1 cellular context compared by ENCODE assay signal in the genomic region with DNA sequence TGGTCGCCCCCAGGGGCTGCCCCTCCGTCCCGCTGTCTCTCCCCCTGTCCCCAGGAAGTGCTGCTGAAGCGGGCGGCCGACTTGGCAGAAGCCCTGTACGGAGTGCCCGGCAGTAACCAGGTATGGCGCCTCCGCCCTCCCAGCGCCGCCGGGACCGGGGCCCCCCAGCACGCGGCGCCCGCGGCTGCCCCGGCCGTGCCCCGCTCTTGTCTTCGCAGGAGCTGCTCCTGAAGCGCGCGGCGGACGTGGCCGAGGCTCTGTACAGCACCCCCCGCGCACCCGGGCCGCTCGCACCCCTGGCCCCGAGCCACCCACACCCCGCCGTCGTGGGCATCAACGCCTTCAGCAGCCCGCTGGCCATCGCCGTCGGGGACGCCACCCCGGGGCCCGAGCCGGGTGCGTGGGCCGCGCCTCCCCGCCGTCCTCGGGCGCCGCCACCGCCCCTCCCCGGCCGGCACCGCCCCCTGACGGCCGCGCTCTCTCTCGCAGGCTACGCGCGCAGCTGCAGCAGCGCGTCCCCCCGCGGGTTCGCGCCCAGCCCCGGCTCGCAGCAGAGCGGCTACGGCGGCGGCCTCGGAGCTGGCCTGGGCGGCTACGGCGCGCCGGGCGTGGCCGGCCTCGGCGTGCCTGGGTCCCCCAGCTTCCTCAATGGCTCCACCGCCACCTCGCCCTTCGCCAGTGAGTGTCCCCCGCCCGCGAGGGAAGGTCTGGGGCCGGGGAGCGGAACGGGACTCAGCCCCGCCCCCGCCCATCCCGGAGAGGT.
A peak's percentile ranks its signal among the peaks of the same experiment; 100 is the strongest.
TF ChIP-seq lines count a peak whose summit lies in the region.

No MANE protein-coding gene starts in this region.

TF ChIP-seq in HepG2, 621 proteins besides CTCF, POLR2A, EP300 and RAD21 (continued from another document and continues in another):
- peak; percentile 59; the same call in 1 of the 2 replicates for TF ChIP-seq ZFY (CRISPR knock-in tag; IDR thresholded peaks at IDR 0.05)
- no peak for TF ChIP-seq MED13 (CRISPR knock-in tag; IDR thresholded peaks at IDR 0.05)
- TF ChIP-seq SP2 (CRISPR knock-in tag; IDR thresholded peaks at IDR 0.05), result peak; percentile 39; the same call in 1 of the 2 replicates
- no peak for TF ChIP-seq MTA3 (CRISPR knock-in tag; IDR thresholded peaks at IDR 0.05)
- TF ChIP-seq GTF2F1 (IDR thresholded peaks at IDR 0.05; ENCODE audit: low read length), result no peak
- TF ChIP-seq SIX1 (CRISPR knock-in tag; IDR thresholded peaks at IDR 0.05; ENCODE audit: borderline replicate concordance), result no peak
- no peak for TF ChIP-seq ZBTB20 (CRISPR knock-in tag; IDR thresholded peaks at IDR 0.05; ENCODE audit: borderline replicate concordance, low read depth)
- TF ChIP-seq, protein P1, sequence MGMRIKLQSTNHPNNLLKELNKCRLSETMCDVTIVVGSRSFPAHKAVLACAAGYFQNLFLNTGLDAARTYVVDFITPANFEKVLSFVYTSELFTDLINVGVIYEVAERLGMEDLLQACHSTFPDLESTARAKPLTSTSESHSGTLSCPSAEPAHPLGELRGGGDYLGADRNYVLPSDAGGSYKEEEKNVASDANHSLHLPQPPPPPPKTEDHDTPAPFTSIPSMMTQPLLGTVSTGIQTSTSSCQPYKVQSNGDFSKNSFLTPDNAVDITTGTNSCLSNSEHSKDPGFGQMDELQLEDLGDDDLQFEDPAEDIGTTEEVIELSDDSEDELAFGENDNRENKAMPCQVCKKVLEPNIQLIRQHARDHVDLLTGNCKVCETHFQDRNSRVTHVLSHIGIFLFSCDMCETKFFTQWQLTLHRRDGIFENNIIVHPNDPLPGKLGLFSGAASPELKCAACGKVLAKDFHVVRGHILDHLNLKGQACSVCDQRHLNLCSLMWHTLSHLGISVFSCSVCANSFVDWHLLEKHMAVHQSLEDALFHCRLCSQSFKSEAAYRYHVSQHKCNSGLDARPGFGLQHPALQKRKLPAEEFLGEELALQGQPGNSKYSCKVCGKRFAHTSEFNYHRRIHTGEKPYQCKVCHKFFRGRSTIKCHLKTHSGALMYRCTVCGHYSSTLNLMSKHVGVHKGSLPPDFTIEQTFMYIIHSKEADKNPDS (CRISPR knock-in tag; IDR thresholded peaks at IDR 0.05), result no peak
- TF ChIP-seq ZNF160 (CRISPR knock-in tag; IDR thresholded peaks at IDR 0.05), result no peak
- TF ChIP-seq ZNF256 (CRISPR knock-in tag; conservative IDR thresholded peaks at IDR 0.05), result no peak
- TF ChIP-seq ZNF776 (CRISPR knock-in tag; IDR thresholded peaks at IDR 0.05), result peak; percentile 18; the same call in 1 of the 2 replicates
- TF ChIP-seq CEBPG (CRISPR knock-in tag; IDR thresholded peaks at IDR 0.05), result no peak
- no peak for TF ChIP-seq ZNF781 (CRISPR knock-in tag; IDR thresholded peaks at IDR 0.05; ENCODE audit: borderline replicate concordance, not compliant biosample characterization)
- TF ChIP-seq, protein P2, sequence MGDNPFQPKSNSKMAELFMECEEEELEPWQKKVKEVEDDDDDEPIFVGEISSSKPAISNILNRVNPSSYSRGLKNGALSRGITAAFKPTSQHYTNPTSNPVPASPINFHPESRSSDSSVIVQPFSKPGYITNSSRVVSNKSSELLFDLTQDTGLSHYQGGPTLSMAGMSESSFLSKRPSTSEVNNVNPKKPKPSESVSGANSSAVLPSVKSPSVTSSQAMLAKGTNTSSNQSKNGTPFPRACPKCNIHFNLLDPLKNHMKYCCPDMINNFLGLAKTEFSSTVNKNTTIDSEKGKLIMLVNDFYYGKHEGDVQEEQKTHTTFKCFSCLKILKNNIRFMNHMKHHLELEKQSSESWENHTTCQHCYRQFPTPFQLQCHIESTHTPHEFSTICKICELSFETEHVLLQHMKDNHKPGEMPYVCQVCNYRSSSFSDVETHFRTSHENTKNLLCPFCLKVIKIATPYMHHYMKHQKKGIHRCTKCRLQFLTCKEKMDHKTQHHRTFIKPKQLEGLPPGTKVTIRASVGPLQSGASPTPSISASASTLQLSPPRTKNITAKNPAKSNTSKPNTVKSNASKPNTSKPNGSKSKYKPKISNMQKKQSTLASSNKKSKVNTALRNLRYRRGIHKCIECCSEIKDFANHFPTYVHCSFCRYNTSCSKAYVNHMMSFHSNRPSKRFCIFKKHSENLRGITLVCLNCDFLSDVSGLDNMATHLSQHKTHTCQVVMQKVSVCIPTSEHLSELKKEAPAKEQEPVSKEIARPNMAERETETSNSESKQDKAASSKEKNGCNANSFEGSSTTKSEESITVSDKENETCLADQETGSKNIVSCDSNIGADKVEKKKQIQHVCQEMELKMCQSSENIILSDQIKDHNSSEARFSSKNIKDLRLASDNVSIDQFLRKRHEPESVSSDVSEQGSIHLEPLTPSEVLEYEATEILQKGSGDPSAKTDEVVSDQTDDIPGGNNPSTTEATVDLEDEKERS (CRISPR knock-in tag; IDR thresholded peaks at IDR 0.05), result no peak
- TF ChIP-seq NFRKB (IDR thresholded peaks at IDR 0.05), result no peak
- TF ChIP-seq, protein P3, sequence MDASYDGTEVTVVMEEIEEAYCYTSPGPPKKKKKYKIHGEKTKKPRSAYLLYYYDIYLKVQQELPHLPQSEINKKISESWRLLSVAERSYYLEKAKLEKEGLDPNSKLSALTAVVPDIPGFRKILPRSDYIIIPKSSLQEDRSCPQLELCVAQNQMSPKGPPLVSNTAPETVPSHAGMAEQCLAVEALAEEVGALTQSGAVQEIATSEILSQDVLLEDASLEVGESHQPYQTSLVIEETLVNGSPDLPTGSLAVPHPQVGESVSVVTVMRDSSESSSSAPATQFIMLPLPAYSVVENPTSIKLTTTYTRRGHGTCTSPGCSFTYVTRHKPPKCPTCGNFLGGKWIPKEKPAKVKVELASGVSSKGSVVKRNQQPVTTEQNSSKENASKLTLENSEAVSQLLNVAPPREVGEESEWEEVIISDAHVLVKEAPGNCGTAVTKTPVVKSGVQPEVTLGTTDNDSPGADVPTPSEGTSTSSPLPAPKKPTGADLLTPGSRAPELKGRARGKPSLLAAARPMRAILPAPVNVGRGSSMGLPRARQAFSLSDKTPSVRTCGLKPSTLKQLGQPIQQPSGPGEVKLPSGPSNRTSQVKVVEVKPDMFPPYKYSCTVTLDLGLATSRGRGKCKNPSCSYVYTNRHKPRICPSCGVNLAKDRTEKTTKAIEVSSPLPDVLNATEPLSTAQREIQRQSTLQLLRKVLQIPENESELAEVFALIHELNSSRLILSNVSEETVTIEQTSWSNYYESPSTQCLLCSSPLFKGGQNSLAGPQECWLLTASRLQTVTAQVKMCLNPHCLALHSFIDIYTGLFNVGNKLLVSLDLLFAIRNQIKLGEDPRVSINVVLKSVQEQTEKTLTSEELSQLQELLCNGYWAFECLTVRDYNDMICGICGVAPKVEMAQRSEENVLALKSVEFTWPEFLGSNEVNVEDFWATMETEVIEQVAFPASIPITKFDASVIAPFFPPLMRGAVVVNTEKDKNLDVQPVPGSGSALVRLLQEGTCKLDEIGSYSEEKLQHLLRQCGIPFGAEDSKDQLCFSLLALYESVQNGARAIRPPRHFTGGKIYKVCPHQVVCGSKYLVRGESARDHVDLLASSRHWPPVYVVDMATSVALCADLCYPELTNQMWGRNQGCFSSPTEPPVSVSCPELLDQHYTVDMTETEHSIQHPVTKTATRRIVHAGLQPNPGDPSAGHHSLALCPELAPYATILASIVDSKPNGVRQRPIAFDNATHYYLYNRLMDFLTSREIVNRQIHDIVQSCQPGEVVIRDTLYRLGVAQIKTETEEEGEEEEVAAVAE (CRISPR knock-in tag; IDR thresholded peaks at IDR 0.05; ENCODE audit: borderline replicate concordance), result no peak
- peak; percentile 28; the same call in 1 of the 2 replicates for TF ChIP-seq ZC3H13 (CRISPR knock-in tag; IDR thresholded peaks at IDR 0.05)
- peak; percentile 65; the same call in 1 of the 2 replicates for TF ChIP-seq ZNF446 (CRISPR knock-in tag; IDR thresholded peaks at IDR 0.05)
- no peak; the same call in none of the 2 replicates for TF ChIP-seq SAP130 (CRISPR knock-in tag; IDR thresholded peaks at IDR 0.05; ENCODE audit: low read depth)
- TF ChIP-seq ZNF678 (CRISPR knock-in tag; IDR thresholded peaks at IDR 0.05), result peak; percentile 13; the same call in 1 of the 2 replicates
- TF ChIP-seq, protein P4, sequence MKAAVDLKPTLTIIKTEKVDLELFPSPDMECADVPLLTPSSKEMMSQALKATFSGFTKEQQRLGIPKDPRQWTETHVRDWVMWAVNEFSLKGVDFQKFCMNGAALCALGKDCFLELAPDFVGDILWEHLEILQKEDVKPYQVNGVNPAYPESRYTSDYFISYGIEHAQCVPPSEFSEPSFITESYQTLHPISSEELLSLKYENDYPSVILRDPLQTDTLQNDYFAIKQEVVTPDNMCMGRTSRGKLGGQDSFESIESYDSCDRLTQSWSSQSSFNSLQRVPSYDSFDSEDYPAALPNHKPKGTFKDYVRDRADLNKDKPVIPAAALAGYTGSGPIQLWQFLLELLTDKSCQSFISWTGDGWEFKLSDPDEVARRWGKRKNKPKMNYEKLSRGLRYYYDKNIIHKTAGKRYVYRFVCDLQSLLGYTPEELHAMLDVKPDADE (CRISPR knock-in tag; IDR thresholded peaks at IDR 0.05), result peak; percentile 75; the same call in 1 of the 2 replicates
- 0 out of 2 replicates have a peak, but pooled peaks have one; percentile 10 for TF ChIP-seq NRL (CRISPR knock-in tag; IDR thresholded peaks at IDR 0.05; ENCODE audit: borderline replicate concordance)
- TF ChIP-seq, protein P5, sequence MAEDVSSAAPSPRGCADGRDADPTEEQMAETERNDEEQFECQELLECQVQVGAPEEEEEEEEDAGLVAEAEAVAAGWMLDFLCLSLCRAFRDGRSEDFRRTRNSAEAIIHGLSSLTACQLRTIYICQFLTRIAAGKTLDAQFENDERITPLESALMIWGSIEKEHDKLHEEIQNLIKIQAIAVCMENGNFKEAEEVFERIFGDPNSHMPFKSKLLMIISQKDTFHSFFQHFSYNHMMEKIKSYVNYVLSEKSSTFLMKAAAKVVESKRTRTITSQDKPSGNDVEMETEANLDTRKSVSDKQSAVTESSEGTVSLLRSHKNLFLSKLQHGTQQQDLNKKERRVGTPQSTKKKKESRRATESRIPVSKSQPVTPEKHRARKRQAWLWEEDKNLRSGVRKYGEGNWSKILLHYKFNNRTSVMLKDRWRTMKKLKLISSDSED (CRISPR knock-in tag; IDR thresholded peaks at IDR 0.05), result 0 out of 2 replicates have a peak, but pooled peaks have one; percentile 46
- TF ChIP-seq ZBTB7B (CRISPR knock-in tag; IDR thresholded peaks at IDR 0.05), result 0 out of 2 replicates have a peak, but pooled peaks have one; percentile 7
- 0 out of 2 replicates have a peak, but pooled peaks have one; percentile 64 for TF ChIP-seq ZNF558 (CRISPR knock-in tag; IDR thresholded peaks at IDR 0.05; ENCODE audit: borderline replicate concordance)
- no peak for TF ChIP-seq HNRNPH1 (optimal IDR thresholded peaks at IDR 0.05; ENCODE audit: low read depth, low read length)
- TF ChIP-seq, protein P6, sequence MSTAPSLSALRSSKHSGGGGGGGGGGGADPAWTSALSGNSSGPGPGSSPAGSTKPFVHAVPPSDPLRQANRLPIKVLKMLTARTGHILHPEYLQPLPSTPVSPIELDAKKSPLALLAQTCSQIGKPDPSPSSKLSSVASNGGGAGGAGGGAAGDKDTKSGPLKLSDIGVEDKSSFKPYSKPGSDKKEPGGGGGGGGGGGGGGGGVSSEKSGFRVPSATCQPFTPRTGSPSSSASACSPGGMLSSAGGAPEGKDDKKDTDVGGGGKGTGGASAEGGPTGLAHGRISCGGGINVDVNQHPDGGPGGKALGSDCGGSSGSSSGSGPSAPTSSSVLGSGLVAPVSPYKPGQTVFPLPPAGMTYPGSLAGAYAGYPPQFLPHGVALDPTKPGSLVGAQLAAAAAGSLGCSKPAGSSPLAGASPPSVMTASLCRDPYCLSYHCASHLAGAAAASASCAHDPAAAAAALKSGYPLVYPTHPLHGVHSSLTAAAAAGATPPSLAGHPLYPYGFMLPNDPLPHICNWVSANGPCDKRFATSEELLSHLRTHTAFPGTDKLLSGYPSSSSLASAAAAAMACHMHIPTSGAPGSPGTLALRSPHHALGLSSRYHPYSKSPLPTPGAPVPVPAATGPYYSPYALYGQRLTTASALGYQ (CRISPR knock-in tag; IDR thresholded peaks at IDR 0.05), result no peak
- no peak for TF ChIP-seq SUZ12 (IDR thresholded peaks at IDR 0.05; ENCODE audit: low read depth, low read length)
- no peak for TF ChIP-seq DNMT1 (CRISPR knock-in tag; IDR thresholded peaks at IDR 0.05)
- peak; percentile 68; the same call in 1 of the 2 replicates for TF ChIP-seq NFKB2 (CRISPR knock-in tag; IDR thresholded peaks at IDR 0.05; ENCODE audit: borderline replicate concordance)
- TF ChIP-seq ZNF20 (CRISPR knock-in tag; IDR thresholded peaks at IDR 0.05), result no peak
- TF ChIP-seq ZBTB21 (CRISPR knock-in tag; IDR thresholded peaks at IDR 0.05), result no peak
- TF ChIP-seq ZNF557 (CRISPR knock-in tag; IDR thresholded peaks at IDR 0.05), result no peak
- TF ChIP-seq YY1 (IDR thresholded peaks at IDR 0.05; ENCODE audit: insufficient read depth, insufficient replicate concordance, low read depth, low read length), result peak; percentile 17
- TF ChIP-seq SP5 (CRISPR knock-in tag; IDR thresholded peaks at IDR 0.05; ENCODE audit: borderline replicate concordance, low read depth), result peak; percentile 0; the same call in 1 of the 2 replicates
- TF ChIP-seq FOSL1 (CRISPR knock-in tag; IDR thresholded peaks at IDR 0.05; ENCODE audit: borderline replicate concordance), result no peak
- no peak for TF ChIP-seq KDM6A (CRISPR knock-in tag; IDR thresholded peaks at IDR 0.05; ENCODE audit: low read depth)
- 0 out of 2 replicates have a peak, but pooled peaks have one; percentile 40 for TF ChIP-seq EED (CRISPR knock-in tag; IDR thresholded peaks at IDR 0.05)
- TF ChIP-seq, protein P7, sequence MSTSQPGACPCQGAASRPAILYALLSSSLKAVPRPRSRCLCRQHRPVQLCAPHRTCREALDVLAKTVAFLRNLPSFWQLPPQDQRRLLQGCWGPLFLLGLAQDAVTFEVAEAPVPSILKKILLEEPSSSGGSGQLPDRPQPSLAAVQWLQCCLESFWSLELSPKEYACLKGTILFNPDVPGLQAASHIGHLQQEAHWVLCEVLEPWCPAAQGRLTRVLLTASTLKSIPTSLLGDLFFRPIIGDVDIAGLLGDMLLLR (CRISPR knock-in tag; IDR thresholded peaks at IDR 0.05), result no peak; the same call in 1 of the 2 replicates
- TF ChIP-seq, protein P8, sequence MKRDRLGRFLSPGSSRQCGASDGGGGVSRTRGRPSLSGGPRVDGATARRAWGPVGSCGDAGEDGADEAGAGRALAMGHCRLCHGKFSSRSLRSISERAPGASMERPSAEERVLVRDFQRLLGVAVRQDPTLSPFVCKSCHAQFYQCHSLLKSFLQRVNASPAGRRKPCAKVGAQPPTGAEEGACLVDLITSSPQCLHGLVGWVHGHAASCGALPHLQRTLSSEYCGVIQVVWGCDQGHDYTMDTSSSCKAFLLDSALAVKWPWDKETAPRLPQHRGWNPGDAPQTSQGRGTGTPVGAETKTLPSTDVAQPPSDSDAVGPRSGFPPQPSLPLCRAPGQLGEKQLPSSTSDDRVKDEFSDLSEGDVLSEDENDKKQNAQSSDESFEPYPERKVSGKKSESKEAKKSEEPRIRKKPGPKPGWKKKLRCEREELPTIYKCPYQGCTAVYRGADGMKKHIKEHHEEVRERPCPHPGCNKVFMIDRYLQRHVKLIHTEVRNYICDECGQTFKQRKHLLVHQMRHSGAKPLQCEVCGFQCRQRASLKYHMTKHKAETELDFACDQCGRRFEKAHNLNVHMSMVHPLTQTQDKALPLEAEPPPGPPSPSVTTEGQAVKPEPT (CRISPR knock-in tag; IDR thresholded peaks at IDR 0.05; ENCODE audit: low read depth), result no peak
- TF ChIP-seq, protein P9, sequence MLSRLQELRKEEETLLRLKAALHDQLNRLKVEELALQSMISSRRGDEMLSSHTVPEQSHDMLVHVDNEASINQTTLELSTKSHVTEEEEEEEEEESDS (CRISPR knock-in tag; IDR thresholded peaks at IDR 0.05; ENCODE audit: borderline replicate concordance), result no peak
